In the genomic region with DNA sequence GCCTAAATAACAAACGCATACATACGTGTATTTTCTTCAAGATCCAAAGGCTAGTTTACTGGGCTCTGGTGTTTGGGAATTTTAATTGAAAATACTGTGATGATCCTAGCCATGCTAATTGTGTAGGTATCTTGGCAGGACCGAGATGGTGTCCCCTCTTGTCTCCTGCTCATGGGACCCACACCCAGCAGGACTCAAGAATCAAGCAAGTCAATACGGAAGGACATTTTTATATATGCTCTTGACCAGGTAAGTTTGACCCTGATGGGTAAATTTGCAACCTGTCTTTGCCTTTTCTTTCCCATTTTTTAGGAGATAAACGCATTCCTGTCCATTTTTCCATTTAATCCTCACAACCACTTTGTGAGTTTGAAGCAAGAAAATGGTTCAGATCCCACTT, we compare ENCODE assay signal across 11 cellular contexts.
"Had no signal": no experiment of that assay in that cellular context is flagged by ENCODE, and none has a peak within 500 bp of the region (broad histone marks: within the 10 kb centered on the region; RNA-seq: fewer than 3 reads in every experiment).

No MANE protein-coding gene starts in this region.

- H3K27ac ChIP-seq: GM23248 had no signal

- DNase-seq: GM23248, GOT3, H7, H9, HCEC 1CT, HFFc6 had no signal

- H3K4me2 ChIP-seq: GM23338 had no signal

- ATAC-seq: GM23338, HCT116 had no signal

- FAIRE-seq: H1, H54 had no signal

- H3K4me1 ChIP-seq: HAP-1 had no signal

- H3K4me3 ChIP-seq: GM23248, GM23338, HAP-1 had no signal

- H3K9me3 ChIP-seq: HAP-1 had no signal
